Comparison of ENCODE assay signal across 9 cellular contexts in genomic region chr1:112896783-112897182, GRCh38.
"Had no signal": no experiment of that assay in that cellular context is flagged by ENCODE, and none has a peak within 500 bp of the region (broad histone marks: within the 10 kb centered on the region; RNA-seq: fewer than 3 reads in every experiment).

No MANE protein-coding gene starts in this region.

- H3K4me1 ChIP-seq: HAP-1 had no signal

- H3K27ac Mint-ChIP-seq: GM23338, H9, HFFc6 had no signal

- H3K4me3 ChIP-seq: GM23248, GM23338, HAP-1 had no signal

- H3K36me3 ChIP-seq: HAP-1 had no signal

- H3K4me1 Mint-ChIP-seq: GM23338 had no signal

- H3K9ac ChIP-seq: GM23248 had no signal

- H3K4me3 Mint-ChIP-seq: GM23338, H9, HFFc6 had no signal

- ATAC-seq: GM23338, HCT116 had no signal

- H3K27ac ChIP-seq: GM23248 had no signal

- DNase-seq: GM23248, GOT3, H7, H9, HCEC 1CT, HFFc6 had no signal
